Comparison of ENCODE assay signal across 2 cellular contexts in the genomic region with DNA sequence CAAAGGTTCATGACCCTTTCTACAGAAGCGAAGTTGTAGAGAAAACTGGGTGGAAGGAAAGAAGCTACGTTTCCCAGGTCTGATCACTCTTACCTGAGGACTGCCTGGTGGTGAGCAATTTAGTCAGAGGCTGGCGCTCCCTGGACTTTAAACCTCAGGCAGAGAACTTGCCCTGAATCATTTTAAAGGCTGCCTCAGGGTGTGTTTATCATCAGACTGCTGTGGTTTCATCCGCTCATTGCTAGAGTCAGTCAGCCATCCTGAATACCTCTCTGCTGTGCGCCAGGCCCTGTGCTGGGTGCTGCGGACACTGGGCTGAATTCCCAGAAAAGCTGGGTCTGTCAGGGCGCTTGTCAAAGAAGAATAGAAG.
TF ChIP-seq lines count a peak whose summit lies in the region.

No MANE protein-coding gene starts in this region.

TF ChIP-seq in GM12878, 131 proteins besides CTCF, POLR2A, EP300 and RAD21:
- TF ChIP-seq CBFB (IDR thresholded peaks at IDR 0.05; ENCODE audit: low read depth) (0 out of 2 replicates have a peak, but pooled peaks have one; percentile 1), SP1 (IDR thresholded peaks at IDR 0.05; ENCODE audit: low read depth, low read length) (no peak), RUNX3 (IDR thresholded peaks at IDR 0.05; ENCODE audit: low read length) (peak; percentile 48), SIX5 (IDR thresholded peaks at IDR 0.05; ENCODE audit: low read depth, low read length, severe bottlenecking) (peak; percentile 7), POLR2AphosphoS5 (IDR thresholded peaks at IDR 0.05; ENCODE audit: low read length) (peak; percentile 61)

TF ChIP-seq in liver, 16 proteins besides CTCF, POLR2A, EP300 and RAD21:
- no peak for TF ChIP-seq FOXA1 (IDR thresholded peaks at IDR 0.05)
- TF ChIP-seq EGR1 (IDR thresholded peaks at IDR 0.05; ENCODE audit: low read depth in 2 of 2): no peak
- TF ChIP-seq JUND (IDR thresholded peaks at IDR 0.05): peak in 1 of 2 donors; percentile 11
- TF ChIP-seq NR2F2 (IDR thresholded peaks at IDR 0.05): no peak
- TF ChIP-seq HNF4A (conservative IDR thresholded peaks at IDR 0.05): peak; percentile 84 to 91
- peak; percentile 54 for TF ChIP-seq YY1 (IDR thresholded peaks at IDR 0.05)
- TF ChIP-seq GABPA (IDR thresholded peaks at IDR 0.05 in 1 of 2, conservative IDR thresholded peaks at IDR 0.05 in 1 of 2): no peak
- TF ChIP-seq, protein P1, sequence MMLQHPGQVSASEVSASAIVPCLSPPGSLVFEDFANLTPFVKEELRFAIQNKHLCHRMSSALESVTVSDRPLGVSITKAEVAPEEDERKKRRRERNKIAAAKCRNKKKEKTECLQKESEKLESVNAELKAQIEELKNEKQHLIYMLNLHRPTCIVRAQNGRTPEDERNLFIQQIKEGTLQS (IDR thresholded peaks at IDR 0.05): peak; percentile 30
- TF ChIP-seq, protein P2, sequence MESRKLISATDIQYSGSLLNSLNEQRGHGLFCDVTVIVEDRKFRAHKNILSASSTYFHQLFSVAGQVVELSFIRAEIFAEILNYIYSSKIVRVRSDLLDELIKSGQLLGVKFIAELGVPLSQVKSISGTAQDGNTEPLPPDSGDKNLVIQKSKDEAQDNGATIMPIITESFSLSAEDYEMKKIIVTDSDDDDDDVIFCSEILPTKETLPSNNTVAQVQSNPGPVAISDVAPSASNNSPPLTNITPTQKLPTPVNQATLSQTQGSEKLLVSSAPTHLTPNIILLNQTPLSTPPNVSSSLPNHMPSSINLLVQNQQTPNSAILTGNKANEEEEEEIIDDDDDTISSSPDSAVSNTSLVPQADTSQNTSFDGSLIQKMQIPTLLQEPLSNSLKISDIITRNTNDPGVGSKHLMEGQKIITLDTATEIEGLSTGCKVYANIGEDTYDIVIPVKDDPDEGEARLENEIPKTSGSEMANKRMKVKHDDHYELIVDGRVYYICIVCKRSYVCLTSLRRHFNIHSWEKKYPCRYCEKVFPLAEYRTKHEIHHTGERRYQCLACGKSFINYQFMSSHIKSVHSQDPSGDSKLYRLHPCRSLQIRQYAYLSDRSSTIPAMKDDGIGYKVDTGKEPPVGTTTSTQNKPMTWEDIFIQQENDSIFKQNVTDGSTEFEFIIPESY (IDR thresholded peaks at IDR 0.05): no peak
- peak; percentile 73 for TF ChIP-seq HNF4G (IDR thresholded peaks at IDR 0.05)
- no peak for TF ChIP-seq FOXA2 (IDR thresholded peaks at IDR 0.05)
- peak; percentile 82 for TF ChIP-seq SP1 (IDR thresholded peaks at IDR 0.05)
- no peak for TF ChIP-seq MAX (IDR thresholded peaks at IDR 0.05)
- TF ChIP-seq, protein P3, sequence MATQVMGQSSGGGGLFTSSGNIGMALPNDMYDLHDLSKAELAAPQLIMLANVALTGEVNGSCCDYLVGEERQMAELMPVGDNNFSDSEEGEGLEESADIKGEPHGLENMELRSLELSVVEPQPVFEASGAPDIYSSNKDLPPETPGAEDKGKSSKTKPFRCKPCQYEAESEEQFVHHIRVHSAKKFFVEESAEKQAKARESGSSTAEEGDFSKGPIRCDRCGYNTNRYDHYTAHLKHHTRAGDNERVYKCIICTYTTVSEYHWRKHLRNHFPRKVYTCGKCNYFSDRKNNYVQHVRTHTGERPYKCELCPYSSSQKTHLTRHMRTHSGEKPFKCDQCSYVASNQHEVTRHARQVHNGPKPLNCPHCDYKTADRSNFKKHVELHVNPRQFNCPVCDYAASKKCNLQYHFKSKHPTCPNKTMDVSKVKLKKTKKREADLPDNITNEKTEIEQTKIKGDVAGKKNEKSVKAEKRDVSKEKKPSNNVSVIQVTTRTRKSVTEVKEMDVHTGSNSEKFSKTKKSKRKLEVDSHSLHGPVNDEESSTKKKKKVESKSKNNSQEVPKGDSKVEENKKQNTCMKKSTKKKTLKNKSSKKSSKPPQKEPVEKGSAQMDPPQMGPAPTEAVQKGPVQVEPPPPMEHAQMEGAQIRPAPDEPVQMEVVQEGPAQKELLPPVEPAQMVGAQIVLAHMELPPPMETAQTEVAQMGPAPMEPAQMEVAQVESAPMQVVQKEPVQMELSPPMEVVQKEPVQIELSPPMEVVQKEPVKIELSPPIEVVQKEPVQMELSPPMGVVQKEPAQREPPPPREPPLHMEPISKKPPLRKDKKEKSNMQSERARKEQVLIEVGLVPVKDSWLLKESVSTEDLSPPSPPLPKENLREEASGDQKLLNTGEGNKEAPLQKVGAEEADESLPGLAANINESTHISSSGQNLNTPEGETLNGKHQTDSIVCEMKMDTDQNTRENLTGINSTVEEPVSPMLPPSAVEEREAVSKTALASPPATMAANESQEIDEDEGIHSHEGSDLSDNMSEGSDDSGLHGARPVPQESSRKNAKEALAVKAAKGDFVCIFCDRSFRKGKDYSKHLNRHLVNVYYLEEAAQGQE (IDR thresholded peaks at IDR 0.05): peak; percentile 52
- TF ChIP-seq TAF1 (conservative IDR thresholded peaks at IDR 0.05): no peak
